In genomic region chr4:79597266-79597665, GRCh38 we compare ENCODE assay signal across 16 cellular contexts.
DNase-seq lines count a peak whose midpoint lies in the region; ATAC-seq, FAIRE-seq and TF ChIP-seq lines count a peak whose summit lies in the region.
"Had no signal": no experiment of that assay in that cellular context is flagged by ENCODE, and none has a peak within 500 bp of the region (broad histone marks: within the 10 kb centered on the region; RNA-seq: fewer than 3 reads in every experiment).

No MANE protein-coding gene starts in this region.

- no peak for TF ChIP-seq CTCF in cardiac fibroblast (IDR thresholded peaks at IDR 0.05; ENCODE audit: low read depth, low read length)
- no peak for TF ChIP-seq CTCF in right lobe of liver (IDR thresholded peaks at IDR 0.05)

- H3K36me3 ChIP-seq in BLaER1 (no peaks in the 10 kb centered on the region), right lobe of liver (no peaks in the 10 kb centered on the region)
- H3K36me3 ChIP-seq: suprapubic skin had no signal

- 44% methylated on average over 2 of the region's 2 CpGs for WGBS in right lobe of liver (ENCODE audit: insufficient coverage, low coverage, low lambda C conversion rate, missing lambda C conversion rate)

- no peak for FAIRE-seq in GM19239 (lab: Jason Lieb, UNC)
- FAIRE-seq: HTR-8/SVneo had no signal

- H3K27ac ChIP-seq in BLaER1, result no peak overlapping the region
- H3K27ac ChIP-seq in right lobe of liver, result no peak overlapping the region
- H3K27ac ChIP-seq: suprapubic skin had no signal

- TF ChIP-seq POLR2A in right lobe of liver (IDR thresholded peaks at IDR 0.05), result no peak

- no peaks in the 10 kb centered on the region for H4K20me1 ChIP-seq in BLaER1

- H3K4me1 ChIP-seq in BLaER1 (peaks cover 33% of the 10 kb centered on the region), right lobe of liver (no peaks in the 10 kb centered on the region)

- no peak for ATAC-seq in right lobe of liver

- H3K9me3 ChIP-seq in BLaER1 (no peaks in the 10 kb centered on the region), right lobe of liver (no peaks in the 10 kb centered on the region)
- H3K9me3 ChIP-seq: suprapubic skin had no signal

- no peak overlapping the region for H3K4me3 ChIP-seq in BLaER1
- H3K4me3 ChIP-seq in cardiac fibroblast (replicated peaks in 1 of 2; ENCODE audit: low read depth in 2 of 2, low read length in 2 of 2), result no peak overlapping the region
- no peak overlapping the region for H3K4me3 ChIP-seq in right lobe of liver
- H3K4me3 ChIP-seq: suprapubic skin had no signal

- no peaks in the 10 kb centered on the region for H3K27me3 ChIP-seq in BLaER1
- H3K27me3 ChIP-seq in right lobe of liver, result no peaks in the 10 kb centered on the region
- H3K27me3 ChIP-seq: suprapubic skin had no signal

- DNase-seq in LHCN-M2 (ENCODE audit: low read depth) (peak; percentile 62), cardiac fibroblast (ENCODE audit: low read depth in 2 of 2) (peak; percentile 62 to 74), myocyte (ENCODE audit: low read depth) (peak; percentile 22), GM19239 (ENCODE audit: insufficient read length, low spot score) (no peak), NCI-H1048 (lab: John Stamatoyannopoulos, UW) (no peak), DMS79 (lab: John Stamatoyannopoulos, UW) (no peak), right lobe of liver (no peak)
- DNase-seq: activated CD4-positive, alpha-beta memory T cell treated with anti-CD3 and anti-CD28 coated beads for 36 hours; anterior cingulate cortex; CD4-positive, CD25-positive, alpha-beta regulatory T cell; immature natural killer cell; MV-4-11; nucleus accumbens had no signal

- peak overlapping the region; percentile 52 for H3K4me2 ChIP-seq in BLaER1

- no peak overlapping the region for H3K9ac ChIP-seq in BLaER1

- intact Hi-C loops in right lobe of liver (cut with DNase I), result no loop called here

Comparison
In these comparisons a context has a peak if more than half of its experiments do, and no peak if none do; other contexts are left out.
1. DNase-seq: peak in LHCN-M2 (single experiment), cardiac fibroblast (2 of 2) and myocyte (single experiment); none in GM19239 (single experiment), NCI-H1048 (single experiment), DMS79 (single experiment) and right lobe of liver (0 of 3).